8 cellular contexts compared by ENCODE assay signal in the genomic region with DNA sequence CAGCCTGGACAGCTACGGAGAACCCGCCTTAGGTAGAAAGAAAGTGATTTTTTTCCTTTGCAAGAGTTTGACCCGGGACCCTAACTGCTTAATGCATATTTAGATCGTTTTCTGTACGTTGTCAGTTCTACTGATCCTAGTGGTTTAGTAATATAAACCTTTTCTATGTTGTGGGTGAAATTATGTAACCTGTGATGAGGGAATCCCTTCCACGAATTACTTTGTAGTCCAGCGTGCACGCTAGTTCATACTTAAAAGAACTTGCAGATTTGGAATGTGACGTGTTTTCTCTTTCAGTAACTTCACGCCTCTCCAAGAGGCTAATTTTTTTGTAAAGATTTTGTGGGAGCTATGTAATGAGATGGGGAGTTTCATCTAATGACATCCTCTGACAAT. TPM values are rescaled to one million over a fixed set of nuclear protein-coding genes. Genes with fewer than 3 reads are reported as not detected.
DNase-seq lines count a peak whose midpoint lies in the region; ATAC-seq, FAIRE-seq and TF ChIP-seq lines count a peak whose summit lies in the region.

No MANE protein-coding gene starts in this region.

- H3K36me3 Mint-ChIP-seq in glutamatergic neuron (ENCODE audit: unreplicated experiment) = no peaks in the 10 kb centered on the region

- peaks cover 13% of the 10 kb centered on the region for H3K9me3 Mint-ChIP-seq in glutamatergic neuron (ENCODE audit: unreplicated experiment)

- H3K27me3 ChIP-seq in GM23248 (replicated peaks; ENCODE audit: insufficient read depth) = no peaks in the 10 kb centered on the region
- no peaks in the 10 kb centered on the region for H3K27me3 ChIP-seq in small intestine (ENCODE audit: control insufficient read depth in 2 of 2, insufficient read depth in 2 of 2, low read length in 2 of 2)

- peak overlapping the region; percentile 94 for H2AFZ ChIP-seq in GM23248

- H3K27ac ChIP-seq in GM23248 = peak overlapping the region; percentile 71
- no peak overlapping the region for H3K27ac ChIP-seq in small intestine (ENCODE audit: low read depth in 1 of 2, low read length in 1 of 2)

- peaks cover 25% of the 10 kb centered on the region; the same call in 1 of the 2 replicates for H3K36me3 ChIP-seq in GM23248 (ENCODE audit: low read depth)
- H3K36me3 ChIP-seq in small intestine (ENCODE audit: control insufficient read depth in 2 of 2, insufficient read depth in 2 of 2, low read length in 2 of 2) = peaks cover 2 to 7% of the 10 kb centered on the region in 2 donors

- no peaks in the 10 kb centered on the region; the same call in 1 of the 2 replicates for H4K20me1 ChIP-seq in GM23248 (ENCODE audit: insufficient read depth)

- H3K4me1 ChIP-seq in GM23248 (ENCODE audit: insufficient read depth) (peaks cover 27% of the 10 kb centered on the region), small intestine (ENCODE audit: control insufficient read depth in 2 of 2, insufficient read depth in 1 of 2, low read depth in 1 of 2, low read length in 1 of 2) (peaks cover 0 to 4% of the 10 kb centered on the region in 2 donors)

- H3F3A ChIP-seq in GM23248 (ENCODE audit: insufficient read depth) = no peaks in the 10 kb centered on the region

- 1% methylated on average over 10 of the region's 10 CpGs for WGBS in GM23248 (ENCODE audit: low coverage in 1 of 2, low lambda C conversion rate in 2 of 2, missing lambda C conversion rate in 2 of 2), 2 experiments
- WGBS in small intestine, 3 donors = 1 to 3% (median 2%) methylated on average over 10 of the region's 10 CpGs

- DNase-seq in GM23248 (peak; percentile 66), glutamatergic neuron (no peak), small intestine (no peak), sciatic nerve (ENCODE audit: low spot score) (no peak), left colon (no peak), cerebellar cortex (ENCODE audit: low spot score) (no peak)

- no peak for TF ChIP-seq CTCF in WI38 (IDR thresholded peaks at IDR 0.05; ENCODE audit: low read depth, low read length)
- no peak for TF ChIP-seq CTCF in glutamatergic neuron (IDR thresholded peaks at IDR 0.05; ENCODE audit: partially characterized antibody, unreplicated experiment)

- H3K27me3 Mint-ChIP-seq in glutamatergic neuron (ENCODE audit: unreplicated experiment) = peaks cover 12% of the 10 kb centered on the region

- H3K4me3 ChIP-seq in GM23248 (peak overlapping the region; percentile 98), WI38 (ENCODE audit: low read depth, low read length) (peak overlapping the region; percentile 95), small intestine (ENCODE audit: low read depth in 1 of 2, low read length in 2 of 2) (peak overlapping the region; percentile 81 to 94)

- peaks cover 48% of the 10 kb centered on the region for H3K79me2 ChIP-seq in GM23248 (ENCODE audit: insufficient read depth)

- peak overlapping the region; percentile 96 for H3K4me2 ChIP-seq in GM23248 (ENCODE audit: unreplicated experiment)

- no peak for FAIRE-seq in small intestine (lab: Jason Lieb, UNC)

- H3K4me3 Mint-ChIP-seq in glutamatergic neuron (ENCODE audit: unreplicated experiment) = peak overlapping the region; percentile 97

- intact Hi-C loops in sciatic nerve (cut with DNase I) (no loop called here), left colon (cut with DNase I, micrococcal nuclease) (no loop called here)

- H3K9me3 ChIP-seq in GM23248 (ENCODE audit: low read depth) (no peaks in the 10 kb centered on the region), small intestine (ENCODE audit: control insufficient read depth, low read depth) (no peaks in the 10 kb centered on the region)

- in situ Hi-C loops in GM23248 (cut with MboI) = no loop called here

- no peak for ATAC-seq in sciatic nerve
- ATAC-seq in HG03175 (IDR thresholded peaks at IDR 0.05; ENCODE audit: unreplicated experiment) = no peak
- ATAC-seq in left colon = no peak

- no peaks in the 10 kb centered on the region for H3K9me2 ChIP-seq in GM23248 (ENCODE audit: insufficient read depth)

- peak overlapping the region; percentile 87 for H3K9ac ChIP-seq in GM23248

- H3K4me1 Mint-ChIP-seq in glutamatergic neuron (ENCODE audit: low read depth, unreplicated experiment) = peaks cover 38% of the 10 kb centered on the region

- H3K27ac Mint-ChIP-seq in glutamatergic neuron (ENCODE audit: unreplicated experiment) = peak overlapping the region; percentile 95

RNA-seq across cellular contexts. Expression of gene SLF2, which starts 0.7 kb away (rescaled TPM):
- 15.6 and 18.2 TPM in 2 replicates for total RNA-seq in GM23248 (2014; rRNA removed; shearing (Covaris generic))
- polyA plus RNA-seq in GM23248 (2016; fragmentation: Nextera tagmentation; extraction: Ambion mirVana) (11.7 and 12.5 TPM in 2 replicates), small intestine (1 to 10 TPM; 3.8 to 6.7 (median 4.5) TPM)
- total RNA-seq in glutamatergic neuron (ENCODE audit: unreplicated experiment) (35.9 TPM), sciatic nerve (38.6 TPM), left colon (10 to 100 TPM; 18.5 to 20.3 TPM)

RNA-seq across cellular contexts. Expression of gene SEMA4G, which starts 55.8 kb away (rescaled TPM):
- 0.11 TPM in 1 of 2 replicates, not detected in the other for total RNA-seq in GM23248 (2014; rRNA removed; shearing (Covaris generic))
- 0.44 and 1.1 TPM in 2 replicates for polyA plus RNA-seq in GM23248 (2016; fragmentation: Nextera tagmentation; extraction: Ambion mirVana)
- 46.9 TPM for total RNA-seq in glutamatergic neuron (ENCODE audit: unreplicated experiment)
- 100 to 1,000 TPM in 1 of 3 donors, 10 to 100 TPM in 2; 44.9 to 147 (median 61.1) TPM for polyA plus RNA-seq in small intestine
- 15.3 TPM for total RNA-seq in sciatic nerve
- total RNA-seq in left colon = 100 to 1,000 TPM; 108 to 170 TPM

Comparison
In these comparisons a context has a peak if more than half of its experiments do, and no peak if none do; other contexts are left out.
1. RNA of gene SEMA4G, which starts 55.8 kb away (total RNA-seq): 108 to 170 TPM in left colon, 46.9 TPM in glutamatergic neuron (single experiment) and 15.3 TPM in sciatic nerve (single experiment); 0.11 TPM in GM23248; every median in the first group is over 10 times any median in the second.
2. Peak in every context shown above with its lines, with median percentiles within 50 percentile points of each other: H3K4me3 ChIP-seq.